25 cellular contexts compared by ENCODE assay signal in the genomic region with DNA sequence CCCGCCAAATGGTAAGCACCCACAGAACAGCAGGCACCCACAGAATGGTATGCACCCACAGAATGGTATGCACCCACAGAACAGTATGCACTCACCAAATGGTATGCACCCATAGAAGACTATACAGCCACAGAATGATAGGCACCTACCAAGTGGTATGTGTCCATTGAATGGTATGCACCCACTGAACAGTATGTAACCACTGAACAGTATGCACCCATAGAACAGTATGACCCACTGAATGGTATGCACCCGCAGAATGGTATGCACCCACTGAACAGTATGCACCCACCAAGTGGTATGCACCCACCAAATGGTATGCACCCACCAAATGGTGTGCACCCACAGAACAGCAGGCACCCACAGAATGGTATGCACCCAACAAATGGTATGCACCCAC.
"Had no signal": no experiment of that assay in that cellular context is flagged by ENCODE, and none has a peak within 500 bp of the region (broad histone marks: within the 10 kb centered on the region; RNA-seq: fewer than 3 reads in every experiment).

No MANE protein-coding gene starts in this region.

- H3K4me3 ChIP-seq: colonic mucosa, esophagus squamous epithelium, gastrocnemius medialis, heart right ventricle, left lung, lower lobe of right lung, mucosa of descending colon had no signal

- H3K27ac ChIP-seq: colonic mucosa, epithelial cell of prostate, esophagus squamous epithelium, gastrocnemius medialis, heart right ventricle, left lung, lower lobe of right lung had no signal

- H3K4me3 Mint-ChIP-seq: dendritic cell treated with granulocyte-macrophage colony-stimulating factor and Interleukin-4, amounts not matched to agents 40 ng/mL and 50 ng/mL, for 4 days; effector memory CD8-positive, alpha-beta T cell; endodermal cell; mesothelial cell of epicardium had no signal

- H3K9me3 Mint-ChIP-seq: dendritic cell treated with granulocyte-macrophage colony-stimulating factor and Interleukin-4, amounts not matched to agents 40 ng/mL and 50 ng/mL, for 4 days; endodermal cell; mesothelial cell of epicardium had no signal

- H3K36me3 ChIP-seq: colonic mucosa had no signal

- H3K27me3 Mint-ChIP-seq: dendritic cell treated with granulocyte-macrophage colony-stimulating factor and Interleukin-4, amounts not matched to agents 40 ng/mL and 50 ng/mL, for 4 days had no signal

- H3K27me3 ChIP-seq: colonic mucosa, esophagus squamous epithelium, gastrocnemius medialis, heart right ventricle, left lung had no signal

- DNase-seq: cerebellar nuclear complex; colonic mucosa; cortex of kidney; effector CD8-positive, alpha-beta T cell; effector memory CD8-positive, alpha-beta T cell; endodermal cell; erythroblast; esophagus squamous epithelium; foreskin fibroblast; foreskin melanocyte; gastrocnemius medialis; glutamatergic neuron; head of caudate nucleus; heart right ventricle; hippocampal formation; left cardiac atrium; left lung; left ventricle myocardium superior; lower lobe of right lung; mesenchymal stem cell; mucosa of descending colon had no signal

- H3K27ac Mint-ChIP-seq: dendritic cell treated with granulocyte-macrophage colony-stimulating factor and Interleukin-4, amounts not matched to agents 40 ng/mL and 50 ng/mL, for 4 days; effector memory CD8-positive, alpha-beta T cell; endodermal cell; mesothelial cell of epicardium had no signal

- H3K4me1 Mint-ChIP-seq: endodermal cell had no signal

- H3K9me3 ChIP-seq: colonic mucosa, esophagus squamous epithelium, gastrocnemius medialis, heart right ventricle, left lung, lower lobe of right lung, mucosa of descending colon had no signal

- H3K4me1 ChIP-seq: colonic mucosa, esophagus squamous epithelium, gastrocnemius medialis, left lung, lower lobe of right lung had no signal

- ATAC-seq: effector memory CD8-positive, alpha-beta T cell; esophagus mucosa; gastrocnemius medialis; heart right ventricle; left cardiac atrium; left lung; left ventricle myocardium superior; mucosa of descending colon had no signal
